14 cellular contexts compared by ENCODE assay signal in the genomic region with DNA sequence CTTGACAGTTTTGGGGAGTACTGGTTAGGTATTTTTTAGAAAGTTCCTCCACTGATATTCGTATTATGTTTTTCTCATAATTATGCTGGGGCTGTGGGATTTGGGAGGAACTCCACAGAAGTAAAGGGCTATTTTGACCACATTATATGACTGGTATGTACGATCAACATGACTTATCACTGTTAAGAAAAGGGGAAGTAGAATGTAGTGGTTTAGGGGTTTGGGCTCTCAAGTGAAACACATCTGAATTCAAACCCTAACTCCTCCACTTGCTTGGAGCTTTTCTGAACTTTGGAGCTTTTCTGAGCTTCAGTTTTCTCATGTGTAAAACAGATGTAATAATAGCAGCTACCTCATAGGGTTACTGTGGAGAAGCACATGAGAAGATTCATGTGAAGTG.
DNase-seq lines count a peak whose midpoint lies in the region; ATAC-seq and TF ChIP-seq lines count a peak whose summit lies in the region.
"Had no signal": no experiment of that assay in that cellular context is flagged by ENCODE, and none has a peak within 500 bp of the region (broad histone marks: within the 10 kb centered on the region; RNA-seq: fewer than 3 reads in every experiment).

No MANE protein-coding gene starts in this region.

- no peak overlapping the region for H3K23ac ChIP-seq in mesenchymal stem cell (ENCODE audit: low read length in 2 of 2)

- H3K9me3 ChIP-seq in mesenchymal stem cell (ENCODE audit: control insufficient read depth, low read length) (no peaks in the 10 kb centered on the region), suprapubic skin (no peaks in the 10 kb centered on the region)
- H3K9me3 ChIP-seq: ovary had no signal

- no peaks in the 10 kb centered on the region for H3K27me3 ChIP-seq in mesenchymal stem cell (ENCODE audit: control insufficient read depth in 1 of 2, insufficient read depth in 1 of 2, low read length in 2 of 2)
- no peaks in the 10 kb centered on the region for H3K27me3 ChIP-seq in suprapubic skin
- H3K27me3 ChIP-seq: ovary had no signal

- no peak overlapping the region for H2BK5ac ChIP-seq in mesenchymal stem cell (ENCODE audit: low read depth, low read length, poor library complexity, severe bottlenecking)

- H3K9ac ChIP-seq in mesenchymal stem cell (ENCODE audit: low read length): no peak overlapping the region

- H3K27ac ChIP-seq in mesenchymal stem cell (ENCODE audit: low read length, poor library complexity, severe bottlenecking): no peak overlapping the region
- H3K27ac ChIP-seq in suprapubic skin: no peak overlapping the region
- H3K27ac ChIP-seq: ovary had no signal

- H4K8ac ChIP-seq in mesenchymal stem cell (ENCODE audit: low read length): no peak overlapping the region

- H3K79me1 ChIP-seq in mesenchymal stem cell (replicated peaks; ENCODE audit: low read length, poor library complexity, severe bottlenecking): no peaks in the 10 kb centered on the region

- no peak overlapping the region for H2BK15ac ChIP-seq in mesenchymal stem cell (ENCODE audit: low read depth, poor library complexity, severe bottlenecking)

- TF ChIP-seq CTCF in GM12864 (IDR thresholded peaks at IDR 0.05; ENCODE audit: low read depth, low read length, missing control alignments) (no peak), suprapubic skin (IDR thresholded peaks at IDR 0.05) (no peak)

- H3K36me3 ChIP-seq in mesenchymal stem cell (ENCODE audit: control insufficient read depth in 1 of 2, insufficient read depth in 2 of 2, low read depth in 1 of 2, low read length in 2 of 2): no peaks in the 10 kb centered on the region
- no peaks in the 10 kb centered on the region for H3K36me3 ChIP-seq in suprapubic skin
- H3K36me3 ChIP-seq: ovary had no signal

- H2AFZ ChIP-seq in mesenchymal stem cell (ENCODE audit: low read depth, low read length): no peak overlapping the region

- no peak overlapping the region for H3K4me2 ChIP-seq in mesenchymal stem cell (ENCODE audit: low read length, poor library complexity, severe bottlenecking)

- DNase-seq in GM12864 (ENCODE audit: low read depth): peak; percentile 71
- peak; percentile 42 for DNase-seq in NOMO-1 treated with dmso at 0.1 percent for 144 hours (lab: John Stamatoyannopoulos, UW; ENCODE audit: unreplicated experiment)
- no peak for DNase-seq in mesenchymal stem cell
- no peak for DNase-seq in suprapubic skin (ENCODE audit: low spot score in 2 of 2)
- no peak for DNase-seq in activated gamma-delta T cell (lab: John Stamatoyannopoulos, UW)
- no peak for DNase-seq in NCI-H2196 treated with DMSO at 0.1 percent for 48 hours (lab: John Stamatoyannopoulos, UW; ENCODE audit: unreplicated experiment)
- DNase-seq: activated effector memory CD4-positive, alpha-beta T cell treated with anti-CD3 and anti-CD28 coated beads, Interleukin-2, amount 50 U/mL, for 16 hours; AML-193; effector memory CD8-positive, alpha-beta T cell; H7; NCI-H1694; ovary had no signal

- no peak overlapping the region for H4K91ac ChIP-seq in mesenchymal stem cell (ENCODE audit: low read length)

- H2BK12ac ChIP-seq in mesenchymal stem cell (ENCODE audit: low read length in 2 of 2): no peak overlapping the region

- TF ChIP-seq POLR2A in suprapubic skin (IDR thresholded peaks at IDR 0.05): no peak

- no peak overlapping the region for H3K18ac ChIP-seq in mesenchymal stem cell (ENCODE audit: low read depth in 1 of 2, low read length in 2 of 2)

- no CpG with 5 or more reads among the region's 2 CpGs for WGBS in mesenchymal stem cell
- WGBS in suprapubic skin: 50% methylated on average over 2 of the region's 2 CpGs

- H3K4me1 ChIP-seq in mesenchymal stem cell (ENCODE audit: control insufficient read depth, insufficient read depth, low read depth, low read length): no peaks in the 10 kb centered on the region
- H3K4me1 ChIP-seq in suprapubic skin: no peaks in the 10 kb centered on the region

- no peak overlapping the region for H3K4ac ChIP-seq in mesenchymal stem cell (ENCODE audit: low read depth in 1 of 2, low read length in 2 of 2)

- H2AK5ac ChIP-seq in mesenchymal stem cell (ENCODE audit: low read length, severe bottlenecking): no peak overlapping the region

- H3K4me3 ChIP-seq in GM12864 (ENCODE audit: low read depth, low read length) (no peak overlapping the region), mesenchymal stem cell (ENCODE audit: insufficient read depth in 1 of 2, low read depth in 1 of 2, low read length in 2 of 2) (no peak overlapping the region), suprapubic skin (no peak overlapping the region)
- H3K4me3 ChIP-seq: ovary had no signal

- ATAC-seq in GM19463 (IDR thresholded peaks at IDR 0.05; ENCODE audit: unreplicated experiment) (peak; percentile 96), HG03045 (IDR thresholded peaks at IDR 0.05; ENCODE audit: unreplicated experiment) (peak; percentile 94)
- ATAC-seq: effector memory CD8-positive, alpha-beta T cell had no signal

- no peak for TF ChIP-seq EP300 in suprapubic skin (IDR thresholded peaks at IDR 0.05)

- no peak overlapping the region for H2BK120ac ChIP-seq in mesenchymal stem cell (ENCODE audit: low read depth, low read length)

- H3K14ac ChIP-seq in mesenchymal stem cell (ENCODE audit: low read length in 2 of 2): no peak overlapping the region

Comparison
In these comparisons a context has a peak if more than half of its experiments do, and no peak if none do; other contexts are left out.
1. DNase-seq: peak in GM12864 (single experiment) and NOMO-1 treated with dmso at 0.1 percent for 144 hours (single experiment); none in mesenchymal stem cell (single experiment), suprapubic skin (0 of 2), activated gamma-delta T cell (single experiment) and NCI-H2196 treated with DMSO at 0.1 percent for 48 hours (single experiment).